ENCODE assay signal across 14 cellular contexts in the genomic region with DNA sequence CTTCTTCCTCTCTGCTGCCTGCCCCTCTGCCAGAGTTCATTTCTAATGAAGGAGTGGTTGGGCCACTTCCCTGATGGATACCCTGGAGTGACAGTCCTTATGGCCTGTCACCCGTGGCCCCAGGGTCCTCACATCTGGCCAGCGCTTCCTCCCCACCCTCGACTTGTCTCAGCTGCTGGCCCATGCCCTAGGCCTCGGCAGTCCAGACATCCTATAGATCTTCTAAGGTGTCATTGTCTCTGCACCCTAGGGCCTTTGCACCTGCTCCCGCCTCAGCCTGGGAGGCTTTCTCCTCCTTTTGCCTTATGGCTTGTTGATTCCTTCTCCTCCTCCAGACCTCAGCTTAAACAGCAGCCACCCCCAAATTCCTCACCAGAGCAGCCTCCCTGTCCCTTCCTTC.
DNase-seq lines count a peak whose midpoint lies in the region; ATAC-seq lines count a peak whose summit lies in the region.
"Had no signal": no experiment of that assay in that cellular context is flagged by ENCODE, and none has a peak within 500 bp of the region (broad histone marks: within the 10 kb centered on the region; RNA-seq: fewer than 3 reads in every experiment).

No MANE protein-coding gene starts in this region.

- peaks cover 5% of the 10 kb centered on the region for H3K36me3 Mint-ChIP-seq in natural killer cell treated with Interleukin-12 subunit alpha and Interleukin-12 subunit beta and Interleukin-15 and Interleukin-18, amount 100 ng/mL, for 72 hours

- H3K27me3 Mint-ChIP-seq in stimulated activated naive CD8-positive, alpha-beta T cell treated with anti-CD3 and anti-CD28 coated beads, Interleukin-15, amount 100 ng/mL, for 72 hours = no peaks in the 10 kb centered on the region
- no peaks in the 10 kb centered on the region for H3K27me3 Mint-ChIP-seq in natural killer cell treated with Interleukin-12 subunit alpha and Interleukin-12 subunit beta and Interleukin-15 and Interleukin-18, amount 100 ng/mL, for 72 hours

- H3K9me3 Mint-ChIP-seq in stimulated activated naive CD8-positive, alpha-beta T cell treated with anti-CD3 and anti-CD28 coated beads, Interleukin-15, amount 100 ng/mL, for 72 hours = peaks cover 0 to 7% of the 10 kb centered on the region in 2 donors
- peaks cover 2% of the 10 kb centered on the region for H3K9me3 Mint-ChIP-seq in natural killer cell treated with Interleukin-12 subunit alpha and Interleukin-12 subunit beta and Interleukin-15 and Interleukin-18, amount 100 ng/mL, for 72 hours

- ATAC-seq in stimulated activated naive CD8-positive, alpha-beta T cell treated with anti-CD3 and anti-CD28 coated beads, Interleukin-15, amount 100 ng/mL, for 72 hours = no peak
- ATAC-seq in stimulated activated naive CD8-positive, alpha-beta T cell treated with anti-CD3 and anti-CD28 coated beads, Interleukin-15, Interleukin-2, amounts not matched to agents 100 U/mL and 50 U/mL, for 24 hours = no peak
- ATAC-seq in natural killer cell treated with Interleukin-12 subunit alpha and Interleukin-12 subunit beta and Interleukin-15 and Interleukin-18, amount 100 ng/mL, for 72 hours = no peak
- ATAC-seq: K562 had no signal

- H3K27ac Mint-ChIP-seq in stimulated activated naive CD8-positive, alpha-beta T cell treated with anti-CD3 and anti-CD28 coated beads, Interleukin-15, amount 100 ng/mL, for 72 hours = peak overlapping the region; percentile 59 to 66
- peak overlapping the region; percentile 3 to 94 for H3K27ac Mint-ChIP-seq in natural killer cell treated with Interleukin-12 subunit alpha and Interleukin-12 subunit beta and Interleukin-15 and Interleukin-18, amount 100 ng/mL, for 72 hours
- H3K27ac Mint-ChIP-seq: HFFc6 had no signal

- H3K4me3 Mint-ChIP-seq in stimulated activated naive CD8-positive, alpha-beta T cell treated with anti-CD3 and anti-CD28 coated beads, Interleukin-15, amount 100 ng/mL, for 72 hours = no peak overlapping the region
- H3K4me3 Mint-ChIP-seq in natural killer cell treated with Interleukin-12 subunit alpha and Interleukin-12 subunit beta and Interleukin-15 and Interleukin-18, amount 100 ng/mL, for 72 hours = peak overlapping the region; percentile 0
- H3K4me3 Mint-ChIP-seq: HFFc6 had no signal

- H3K27ac ChIP-seq in angular gyrus (ENCODE audit: low read depth, low read length) = peak overlapping the region; percentile 70
- H3K27ac ChIP-seq: RWPE1 had no signal

- DNase-seq in stimulated activated naive CD8-positive, alpha-beta T cell treated with anti-CD3 and anti-CD28 coated beads, Interleukin-15, amount 100 ng/mL, for 72 hours = no peak
- no peak for DNase-seq in stimulated activated naive CD8-positive, alpha-beta T cell treated with anti-CD3 and anti-CD28 coated beads, Interleukin-15, Interleukin-2, amounts not matched to agents 100 U/mL and 50 U/mL, for 24 hours
- no peak for DNase-seq in natural killer cell treated with Interleukin-12 subunit alpha and Interleukin-12 subunit beta and Interleukin-15 and Interleukin-18, amount 100 ng/mL, for 72 hours (ENCODE audit: low spot score)
- no peak for DNase-seq in stimulated activated CD4-positive, alpha-beta T cell treated with anti-CD3 and anti-CD28 coated beads, Interleukin-2, amount 100 ng/mL, for 24 hours
- DNase-seq in NCI-H446 treated with DMSO at 0.1 percent for 48 hours (lab: John Stamatoyannopoulos, UW) = no peak
- DNase-seq in COLO829 (ENCODE audit: low spot score) = no peak
- DNase-seq: AML-193, DMS 273 treated with DMSO at 0.1 percent for 48 hours, HFFc6, NCI-H1436 treated with DMSO at 0.1 percent for 48 hours, NCI-H2107 had no signal

- peaks cover 59% of the 10 kb centered on the region for H3K4me1 Mint-ChIP-seq in stimulated activated naive CD8-positive, alpha-beta T cell treated with anti-CD3 and anti-CD28 coated beads, Interleukin-15, amount 100 ng/mL, for 72 hours
- peaks cover 26 to 40% of the 10 kb centered on the region in 2 donors for H3K4me1 Mint-ChIP-seq in natural killer cell treated with Interleukin-12 subunit alpha and Interleukin-12 subunit beta and Interleukin-15 and Interleukin-18, amount 100 ng/mL, for 72 hours (ENCODE audit: low read depth in 2 of 2)
